ENCODE assay signal across 19 cellular contexts in genomic region chr7:121795736-121796135, GRCh38.
"Had no signal": no experiment of that assay in that cellular context is flagged by ENCODE, and none has a peak within 500 bp of the region (broad histone marks: within the 10 kb centered on the region; RNA-seq: fewer than 3 reads in every experiment).

No MANE protein-coding gene starts in this region.

- H3K27me3 Mint-ChIP-seq: naive thymus-derived CD4-positive, alpha-beta T cell; stimulated activated memory B cell treated with anti-CD40 and anti-IgM and Interleukin-4, amounts not matched to agents 10 μg/mL and 1 μg/mL and 100 μg/mL, for 72 hours had no signal

- FAIRE-seq: astrocyte had no signal

- H3K36me3 Mint-ChIP-seq: activated naive CD4-positive, alpha-beta T cell treated with anti-CD3 and anti-CD28 coated beads, Interleukin-2, amount 50 U/mL, for 72 hours; immature natural killer cell; naive thymus-derived CD4-positive, alpha-beta T cell; stimulated activated memory B cell treated with anti-CD40 and anti-IgM and Interleukin-4, amounts not matched to agents 10 μg/mL and 1 μg/mL and 100 μg/mL, for 72 hours had no signal

- ATAC-seq: activated naive CD4-positive, alpha-beta T cell treated with anti-CD3 and anti-CD28 coated beads, Interleukin-2, amount 50 U/mL, for 72 hours; naive thymus-derived CD4-positive, alpha-beta T cell; sciatic nerve; stimulated activated memory B cell treated with anti-CD40 and anti-IgM and Interleukin-4, amounts not matched to agents 10 μg/mL and 1 μg/mL and 100 μg/mL, for 72 hours had no signal

- H3K9me3 ChIP-seq: adrenal gland, spleen, thoracic aorta had no signal

- H3K4me3 Mint-ChIP-seq: immature natural killer cell; naive thymus-derived CD4-positive, alpha-beta T cell; stimulated activated memory B cell treated with anti-CD40 and anti-IgM and Interleukin-4, amounts not matched to agents 10 μg/mL and 1 μg/mL and 100 μg/mL, for 72 hours had no signal

- DNase-seq: activated CD4-positive, alpha-beta T cell treated with anti-CD3 and anti-CD28 coated beads, Interleukin-2, amount 50 U/mL, for 4 hours; activated gamma-delta T cell; adrenal gland; dermis blood vessel endothelial cell; effector memory CD4-positive, alpha-beta T cell; immature natural killer cell; mesenchymal stem cell; naive thymus-derived CD4-positive, alpha-beta T cell; spleen; stimulated activated CD4-positive, alpha-beta T cell treated with anti-CD3 and anti-CD28 coated beads, Interleukin-4, amount 100 ng/mL, for 4 hours; T-helper 2 cell had no signal

- H3K9me3 Mint-ChIP-seq: stimulated activated memory B cell treated with anti-CD40 and anti-IgM and Interleukin-4, amounts not matched to agents 10 μg/mL and 1 μg/mL and 100 μg/mL, for 72 hours had no signal

- H3K27me3 ChIP-seq: adrenal gland, cardiac muscle cell, spleen had no signal

- H3K4me1 ChIP-seq: adrenal gland, parathyroid adenoma, spleen had no signal

- H3K9ac ChIP-seq: parathyroid adenoma had no signal

- H3K4me1 Mint-ChIP-seq: immature natural killer cell; naive thymus-derived CD4-positive, alpha-beta T cell; stimulated activated memory B cell treated with anti-CD40 and anti-IgM and Interleukin-4, amounts not matched to agents 10 μg/mL and 1 μg/mL and 100 μg/mL, for 72 hours had no signal

- H3K4me3 ChIP-seq: adrenal gland, cardiac muscle cell, spleen, thoracic aorta had no signal

- H3K27ac ChIP-seq: adrenal gland, cardiac muscle cell, parathyroid adenoma, spleen, thoracic aorta, VCaP had no signal

- H3K36me3 ChIP-seq: adrenal gland, cardiac muscle cell, spleen, thoracic aorta had no signal

- H3K27ac Mint-ChIP-seq: activated naive CD4-positive, alpha-beta T cell treated with anti-CD3 and anti-CD28 coated beads, Interleukin-2, amount 50 U/mL, for 72 hours; immature natural killer cell; naive thymus-derived CD4-positive, alpha-beta T cell; stimulated activated memory B cell treated with anti-CD40 and anti-IgM and Interleukin-4, amounts not matched to agents 10 μg/mL and 1 μg/mL and 100 μg/mL, for 72 hours had no signal
